ENCODE assay signal across 15 cellular contexts in genomic region chr5:132475531-132475930, GRCh38. TPM values are rescaled to one million over a fixed set of nuclear protein-coding genes. Genes with fewer than 3 reads are reported as not detected.
DNase-seq lines count a peak whose midpoint lies in the region; ATAC-seq, FAIRE-seq and TF ChIP-seq lines count a peak whose summit lies in the region.
"Had no signal": no experiment of that assay in that cellular context is flagged by ENCODE, and none has a peak within 500 bp of the region (broad histone marks: within the 10 kb centered on the region; RNA-seq: fewer than 3 reads in every experiment).

No MANE protein-coding gene starts in this region.

- no peak for ATAC-seq in upper lobe of left lung (ENCODE audit: low FRiP score in 2 of 2)

- H3K9ac ChIP-seq in H1 (replicated peaks in 1 of 4; ENCODE audit: extremely low read depth in 1 of 4, low read depth in 3 of 4, low read length in 3 of 4) (no peak overlapping the region), muscle layer of colon (ENCODE audit: low read length) (no peak overlapping the region)

- no peak overlapping the region for H3K56ac ChIP-seq in H1 (replicated peaks; ENCODE audit: insufficient read length, low read depth, low read length)

- peak; percentile 9 for DNase-seq in activated naive CD4-positive, alpha-beta T cell treated with Interleukin-2 at 50 U/mL for 16 hours
- no peak for DNase-seq in activated naive CD4-positive, alpha-beta T cell (lab: John Stamatoyannopoulos, UW)
- no peak for DNase-seq in H1 (ENCODE audit: low read depth in 1 of 2, low spot score in 2 of 2)
- DNase-seq in upper lobe of left lung: peak in 1 of 2 donors; percentile 21
- DNase-seq in NCI-H446 treated with DMSO at 0.1 percent for 48 hours (lab: John Stamatoyannopoulos, UW): no peak
- no peak for DNase-seq in NCI-H1092 (lab: John Stamatoyannopoulos, UW)
- DNase-seq in RKO (ENCODE audit: low spot score): no peak
- DNase-seq: HCEC 1CT; NCI-H146; stimulated activated CD4-positive, alpha-beta T cell treated with anti-CD3 and anti-CD28 coated beads, Interleukin-2, amount 100 ng/mL, for 48 hours had no signal

- H3K4me1 ChIP-seq in H1 (replicated peaks in 1 of 4; ENCODE audit: control insufficient read depth in 3 of 4, insufficient read depth in 4 of 4, low read length in 3 of 4) (peaks cover 0 to 7% (median 0%) of the 10 kb centered on the region in 4 experiments; a peak in 1 of 7 replicates), muscle layer of colon (ENCODE audit: insufficient read depth, low read length) (peaks cover 31% of the 10 kb centered on the region), upper lobe of left lung (peaks cover 29 to 52% (median 32%) of the 10 kb centered on the region in 4 donors)

- H2BK120ac ChIP-seq in H1 (replicated peaks; ENCODE audit: low read depth, low read length): no peak overlapping the region

- no peaks in the 10 kb centered on the region for H3K23me2 ChIP-seq in H1 (ENCODE audit: low read depth, low read length)

- no peak overlapping the region for H4K5ac ChIP-seq in H1 (ENCODE audit: insufficient read length, low read depth, low read length)

- H3K14ac ChIP-seq in H1 (ENCODE audit: insufficient read length): no peak overlapping the region

- CTCF ChIA-PET in H1 (lab: Charles Lee; ENCODE audit: partially characterized antibody): interaction anchor here (1.1 to 9.6 kb wide), 12 partner anchors 11 to 65 kb away, joined by 3 to 77 read pairs (median 7); partner anchors contain the start of gene IRF1

- H3K79me1 ChIP-seq in H1 (ENCODE audit: low read depth, low read length): no peaks in the 10 kb centered on the region

- H4K8ac ChIP-seq in H1 (ENCODE audit: extremely low read depth, insufficient read depth, low read length): no peak overlapping the region

- H3K36me3 ChIP-seq in H1 (ENCODE audit: control insufficient read depth in 2 of 4, insufficient read depth in 4 of 4, low read length in 3 of 4) (no peaks in the 10 kb centered on the region), muscle layer of colon (ENCODE audit: insufficient read depth, low read length) (peaks cover 7% of the 10 kb centered on the region), upper lobe of left lung (peaks cover 0 to 10% (median 0%) of the 10 kb centered on the region in 4 donors)
- H3K36me3 ChIP-seq: thyroid gland had no signal

- no peaks in the 10 kb centered on the region for H4K20me1 ChIP-seq in H1 (replicated peaks in 1 of 2; ENCODE audit: control insufficient read depth in 1 of 2, insufficient read depth in 2 of 2, low read length in 2 of 2)

- POLR2A ChIA-PET in H1 (lab: Charles Lee; ENCODE audit: partially characterized antibody): interaction anchor here (1.1 to 2.9 kb wide), 4 partner anchors 15 to 65 kb away, joined by 4 to 25 read pairs (median 6); partner anchors contain the start of gene IRF1

- H2BK15ac ChIP-seq in H1 (ENCODE audit: low read length): no peak overlapping the region

- H3K23ac ChIP-seq in H1 (ENCODE audit: insufficient read length): no peak overlapping the region

- H4K91ac ChIP-seq in H1 (replicated peaks; ENCODE audit: insufficient read length, low read length): no peak overlapping the region

- H3K4me3 ChIP-seq in H1 (ENCODE audit: extremely low read depth in 1 of 4, insufficient read depth in 2 of 4, low read depth in 3 of 4, low read length in 4 of 4): no peak overlapping the region
- H3K4me3 ChIP-seq in muscle layer of colon (ENCODE audit: low read depth in 1 of 2, low read length in 2 of 2): no peak overlapping the region
- no peak overlapping the region for H3K4me3 ChIP-seq in upper lobe of left lung
- H3K4me3 ChIP-seq: thyroid gland had no signal

- no peak overlapping the region for H3K27ac ChIP-seq in H1 (ENCODE audit: low read depth, low read length)
- peak overlapping the region; percentile 47 for H3K27ac ChIP-seq in muscle layer of colon (ENCODE audit: low read depth, low read length)
- peak overlapping the region in 3 of 4 donors; percentile 36 to 76 (median 59) for H3K27ac ChIP-seq in upper lobe of left lung
- H3K27ac ChIP-seq: HL-60 had no signal

- H3K79me2 ChIP-seq in H1 (ENCODE audit: control insufficient read depth in 1 of 2, insufficient read depth in 2 of 2, low read length in 2 of 2): no peaks in the 10 kb centered on the region

- 0 out of 2 replicates have a peak overlapping the region, but pooled peaks have one; percentile 92 for H2BK12ac ChIP-seq in H1 (ENCODE audit: low read depth, low read length)

- H3K9me3 ChIP-seq in H1 (ENCODE audit: insufficient read depth in 2 of 2, low read depth in 1 of 2, low read length in 1 of 2) (no peaks in the 10 kb centered on the region), muscle layer of colon (ENCODE audit: low read length) (no peaks in the 10 kb centered on the region), upper lobe of left lung (no peaks in the 10 kb centered on the region)
- H3K9me3 ChIP-seq: thyroid gland had no signal

- TF ChIP-seq EP300 in H1 (IDR thresholded peaks at IDR 0.05; ENCODE audit: borderline replicate concordance in 1 of 2, low read depth in 2 of 2, low read length in 2 of 2) (no peak), upper lobe of left lung (IDR thresholded peaks at IDR 0.05) (no peak)

- no peak overlapping the region for H2AFZ ChIP-seq in H1 (ENCODE audit: low read length)

- no peak for TF ChIP-seq CTCF in H1 (IDR thresholded peaks at IDR 0.05; ENCODE audit: control extremely low read depth in 1 of 3, insufficient read depth in 1 of 3, low read depth in 1 of 3, low read length in 3 of 3)
- no peak for TF ChIP-seq CTCF in upper lobe of left lung (IDR thresholded peaks at IDR 0.05)

- 91% methylated on average over 7 of the region's 7 CpGs; no CpG with 5 or more reads in 1 of the 2 experiments for WGBS in H1 (ENCODE audit: extremely low coverage in 1 of 2, insufficient coverage in 1 of 2, insufficient read length in 1 of 2, insufficient replicate concordance in 2 of 2, low coverage in 1 of 2, low lambda C conversion rate in 2 of 2, missing lambda C conversion rate in 1 of 2), 2 experiments
- WGBS in upper lobe of left lung, 2 donors: 88 to 97% methylated on average over 4 to 7 of the region's 7 CpGs

- no peak for TF ChIP-seq POLR2A in H1 (IDR thresholded peaks at IDR 0.05; ENCODE audit: control extremely low read depth in 1 of 2, low read depth in 2 of 2, low read length in 2 of 2)
- no peak for TF ChIP-seq POLR2A in upper lobe of left lung (IDR thresholded peaks at IDR 0.05)

- no peak overlapping the region for H3K18ac ChIP-seq in H1 (ENCODE audit: extremely low read depth, low read length)

- H2AK5ac ChIP-seq in H1 (ENCODE audit: low read depth, low read length): no peak overlapping the region

- no peak overlapping the region for H3K4me2 ChIP-seq in H1 (ENCODE audit: insufficient read depth in 1 of 2, low read depth in 2 of 2, low read length in 2 of 2)

- H3K4ac ChIP-seq in H1 (replicated peaks; ENCODE audit: insufficient read length, low read depth, low read length): no peak overlapping the region

- H3K27me3 ChIP-seq in H1 (replicated peaks in 1 of 4; ENCODE audit: control insufficient read depth in 3 of 4, extremely low read depth in 1 of 4, insufficient read depth in 3 of 4, low read length in 3 of 4) (no peaks in the 10 kb centered on the region), muscle layer of colon (ENCODE audit: control insufficient read depth in 1 of 2, insufficient read depth in 2 of 2, low read length in 2 of 2) (no peaks in the 10 kb centered on the region), upper lobe of left lung (no peaks in the 10 kb centered on the region)
- H3K27me3 ChIP-seq: thyroid gland had no signal

- H2BK20ac ChIP-seq in H1 (ENCODE audit: low read length): no peak overlapping the region

- TF ChIP-seq RAD21 in H1 (IDR thresholded peaks at IDR 0.05 in 1 of 2, conservative IDR thresholded peaks at IDR 0.05 in 1 of 2; ENCODE audit: low read depth in 2 of 2, low read length in 2 of 2): no peak

- no peak for FAIRE-seq in H1 (lab: Jason Lieb, UNC)
- FAIRE-seq: bronchial epithelial cell, G401.6 had no signal

- peak overlapping the region; percentile 49; the same call in 1 of the 2 replicates for H2BK5ac ChIP-seq in H1 (ENCODE audit: low read depth, low read length)

TF ChIP-seq in H1, 55 proteins besides CTCF, POLR2A, EP300 and RAD21:
- TF ChIP-seq HDAC6 (IDR thresholded peaks at IDR 0.05; ENCODE audit: low read depth, low read length) (no peak), GABPA (IDR thresholded peaks at IDR 0.05; ENCODE audit: borderline replicate concordance, insufficient read depth, low read length) (no peak), KDM1A (IDR thresholded peaks at IDR 0.05; ENCODE audit: borderline replicate concordance, low read length) (no peak), TAF7 (optimal IDR thresholded peaks at IDR 0.05; ENCODE audit: borderline replicate concordance, low read depth, low read length) (no peak), JUND (IDR thresholded peaks at IDR 0.05; ENCODE audit: low read length) (no peak), GTF2F1 (IDR thresholded peaks at IDR 0.05; ENCODE audit: borderline replicate concordance, low read depth, low read length) (no peak), SP2 (IDR thresholded peaks at IDR 0.05; ENCODE audit: low read length) (no peak), ASH2L (IDR thresholded peaks at IDR 0.05; ENCODE audit: low read length) (no peak), CTBP2 (IDR thresholded peaks at IDR 0.05; ENCODE audit: borderline replicate concordance, insufficient read depth, insufficient read length, low read length) (no peak), SRF (IDR thresholded peaks at IDR 0.05; ENCODE audit: low read depth, low read length) (no peak), EGR1 (IDR thresholded peaks at IDR 0.05; ENCODE audit: borderline replicate concordance, low read depth, low read length) (no peak), EZH2 (IDR thresholded peaks at IDR 0.05; ENCODE audit: low read depth, low read length, severe bottlenecking) (no peak), SIRT6 (IDR thresholded peaks at IDR 0.05; ENCODE audit: low read length) (no peak), FOSL1 (IDR thresholded peaks at IDR 0.05; ENCODE audit: insufficient read depth, low read depth, low read length) (no peak), RXRA (IDR thresholded peaks at IDR 0.05; ENCODE audit: insufficient read depth, low read depth, low read length) (no peak)

RNA-seq across cellular contexts. Expression of gene IRF1, which starts 15.0 kb away (rescaled TPM):
- total RNA-seq in H1 (2021; fragmentation: NEBNext Ultra II Directional; extraction: Animal tissue kit (Norgen Biotek cat#: 25700)): 8.5 TPM in 2 replicates
- polyA plus RNA-seq in H1 (2011; rRNA removed): 2.9 and 4.0 TPM in 2 replicates
- 3.7 TPM for polyA plus RNA-seq in H1 (2011; cell fraction: cytosol; rRNA removed)
- 9.7 TPM for polyA plus RNA-seq in H1 (2011; cell fraction: nucleus; rRNA removed)
- polyA plus RNA-seq in H1 (2012, experiment 1 of 2): 6.1 to 7.7 TPM (median 7.3 TPM) in 4 replicates
- 6.4 TPM for polyA plus RNA-seq in H1 (2012, experiment 2 of 2)
- 3.9 TPM for polyA plus RNA-seq in H1 (2013, experiment 1 of 2)
- polyA plus RNA-seq in H1 (2013, experiment 2 of 2): 2.8 TPM
- 11.9 and 15.3 TPM in 2 replicates for polyA minus RNA-seq in H1 (2011; rRNA and poly(A)+ RNA removed)
- 5.3 TPM for polyA minus RNA-seq in H1 (2011; cell fraction: cytosol; rRNA and poly(A)+ RNA removed)
- polyA minus RNA-seq in H1 (2011; cell fraction: nucleus; rRNA and poly(A)+ RNA removed): 25.1 TPM
- total RNA-seq in upper lobe of left lung: 10 to 100 TPM; 42.1 to 94.3 (median 79.3) TPM
